In genomic region chr1:86104606-86105532, GRCh38 we compare ENCODE assay signal across 2 cellular contexts.
TF ChIP-seq lines count a peak whose summit lies in the region.

No MANE protein-coding gene starts in this region.

TF ChIP-seq in WTC11, 78 proteins besides CTCF, POLR2A, EP300 and RAD21 (continues in another document):
- TF ChIP-seq, protein P1, sequence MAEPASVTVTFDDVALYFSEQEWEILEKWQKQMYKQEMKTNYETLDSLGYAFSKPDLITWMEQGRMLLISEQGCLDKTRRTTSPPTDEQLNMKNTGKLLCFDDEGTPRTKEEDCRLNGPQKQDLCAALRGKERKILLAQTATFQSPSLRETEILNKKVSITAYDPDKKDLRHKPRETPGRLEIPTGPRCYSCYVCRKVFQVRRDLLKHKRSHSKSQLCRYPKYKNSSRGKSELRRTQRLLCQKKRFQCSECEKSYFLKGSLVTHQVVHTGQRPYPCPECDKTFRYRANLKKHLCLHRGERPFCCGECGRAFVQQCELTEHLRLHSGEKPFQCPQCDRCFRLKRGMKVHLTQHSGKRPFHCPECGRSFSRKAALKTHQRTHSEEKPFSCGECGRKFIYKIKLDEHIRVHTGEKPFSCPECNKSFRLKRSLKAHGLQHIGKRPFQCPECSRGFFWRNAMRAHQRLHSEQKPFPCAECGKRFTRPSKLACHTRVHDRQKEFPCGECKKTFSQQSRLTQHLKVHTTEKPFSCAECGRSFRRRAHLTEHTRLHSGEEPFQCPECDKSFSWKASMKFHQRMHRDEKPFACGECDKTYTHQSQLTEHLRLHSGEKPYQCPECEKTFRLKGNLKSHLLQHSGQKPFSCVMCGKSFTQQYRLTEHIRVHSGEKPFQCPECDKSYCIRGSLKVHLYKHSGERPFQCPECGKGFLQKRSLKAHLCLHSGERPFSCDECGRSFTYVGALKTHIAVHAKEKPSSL (CRISPR knock-in tag; conservative IDR thresholded peaks at IDR 0.05) = no peak
- TF ChIP-seq, protein P2, sequence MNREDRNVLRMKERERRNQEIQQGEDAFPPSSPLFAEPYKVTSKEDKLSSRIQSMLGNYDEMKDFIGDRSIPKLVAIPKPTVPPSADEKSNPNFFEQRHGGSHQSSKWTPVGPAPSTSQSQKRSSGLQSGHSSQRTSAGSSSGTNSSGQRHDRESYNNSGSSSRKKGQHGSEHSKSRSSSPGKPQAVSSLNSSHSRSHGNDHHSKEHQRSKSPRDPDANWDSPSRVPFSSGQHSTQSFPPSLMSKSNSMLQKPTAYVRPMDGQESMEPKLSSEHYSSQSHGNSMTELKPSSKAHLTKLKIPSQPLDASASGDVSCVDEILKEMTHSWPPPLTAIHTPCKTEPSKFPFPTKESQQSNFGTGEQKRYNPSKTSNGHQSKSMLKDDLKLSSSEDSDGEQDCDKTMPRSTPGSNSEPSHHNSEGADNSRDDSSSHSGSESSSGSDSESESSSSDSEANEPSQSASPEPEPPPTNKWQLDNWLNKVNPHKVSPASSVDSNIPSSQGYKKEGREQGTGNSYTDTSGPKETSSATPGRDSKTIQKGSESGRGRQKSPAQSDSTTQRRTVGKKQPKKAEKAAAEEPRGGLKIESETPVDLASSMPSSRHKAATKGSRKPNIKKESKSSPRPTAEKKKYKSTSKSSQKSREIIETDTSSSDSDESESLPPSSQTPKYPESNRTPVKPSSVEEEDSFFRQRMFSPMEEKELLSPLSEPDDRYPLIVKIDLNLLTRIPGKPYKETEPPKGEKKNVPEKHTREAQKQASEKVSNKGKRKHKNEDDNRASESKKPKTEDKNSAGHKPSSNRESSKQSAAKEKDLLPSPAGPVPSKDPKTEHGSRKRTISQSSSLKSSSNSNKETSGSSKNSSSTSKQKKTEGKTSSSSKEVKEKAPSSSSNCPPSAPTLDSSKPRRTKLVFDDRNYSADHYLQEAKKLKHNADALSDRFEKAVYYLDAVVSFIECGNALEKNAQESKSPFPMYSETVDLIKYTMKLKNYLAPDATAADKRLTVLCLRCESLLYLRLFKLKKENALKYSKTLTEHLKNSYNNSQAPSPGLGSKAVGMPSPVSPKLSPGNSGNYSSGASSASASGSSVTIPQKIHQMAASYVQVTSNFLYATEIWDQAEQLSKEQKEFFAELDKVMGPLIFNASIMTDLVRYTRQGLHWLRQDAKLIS (CRISPR knock-in tag; IDR thresholded peaks at IDR 0.05; ENCODE audit: borderline replicate concordance) = no peak
- TF ChIP-seq ZNF232 (CRISPR knock-in tag; IDR thresholded peaks at IDR 0.05) (no peak), GRHL2 (CRISPR knock-in tag; IDR thresholded peaks at IDR 0.05; ENCODE audit: insufficient replicate concordance, severe bottlenecking) (no peak), ELF4 (CRISPR knock-in tag; IDR thresholded peaks at IDR 0.05; ENCODE audit: low read depth) (no peak), USF1 (CRISPR knock-in tag; IDR thresholded peaks at IDR 0.05) (no peak), STAT6 (CRISPR knock-in tag; conservative IDR thresholded peaks at IDR 0.05; ENCODE audit: low read depth) (no peak), GTF2I (CRISPR knock-in tag; conservative IDR thresholded peaks at IDR 0.05) (no peak), FOXK1 (CRISPR knock-in tag; IDR thresholded peaks at IDR 0.05) (no peak), ZNF671 (CRISPR knock-in tag; IDR thresholded peaks at IDR 0.05) (no peak)
- TF ChIP-seq, protein P3, sequence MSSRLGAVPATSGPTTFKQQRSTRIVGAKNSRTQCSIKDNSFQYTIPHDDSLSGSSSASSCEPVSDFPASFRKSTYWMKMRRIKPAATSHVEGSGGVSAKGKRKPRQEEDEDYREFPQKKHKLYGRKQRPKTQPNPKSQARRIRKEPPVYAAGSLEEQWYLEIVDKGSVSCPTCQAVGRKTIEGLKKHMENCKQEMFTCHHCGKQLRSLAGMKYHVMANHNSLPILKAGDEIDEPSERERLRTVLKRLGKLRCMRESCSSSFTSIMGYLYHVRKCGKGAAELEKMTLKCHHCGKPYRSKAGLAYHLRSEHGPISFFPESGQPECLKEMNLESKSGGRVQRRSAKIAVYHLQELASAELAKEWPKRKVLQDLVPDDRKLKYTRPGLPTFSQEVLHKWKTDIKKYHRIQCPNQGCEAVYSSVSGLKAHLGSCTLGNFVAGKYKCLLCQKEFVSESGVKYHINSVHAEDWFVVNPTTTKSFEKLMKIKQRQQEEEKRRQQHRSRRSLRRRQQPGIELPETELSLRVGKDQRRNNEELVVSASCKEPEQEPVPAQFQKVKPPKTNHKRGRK (CRISPR knock-in tag; IDR thresholded peaks at IDR 0.05; ENCODE audit: borderline replicate concordance) = no peak
- TF ChIP-seq, protein P4, sequence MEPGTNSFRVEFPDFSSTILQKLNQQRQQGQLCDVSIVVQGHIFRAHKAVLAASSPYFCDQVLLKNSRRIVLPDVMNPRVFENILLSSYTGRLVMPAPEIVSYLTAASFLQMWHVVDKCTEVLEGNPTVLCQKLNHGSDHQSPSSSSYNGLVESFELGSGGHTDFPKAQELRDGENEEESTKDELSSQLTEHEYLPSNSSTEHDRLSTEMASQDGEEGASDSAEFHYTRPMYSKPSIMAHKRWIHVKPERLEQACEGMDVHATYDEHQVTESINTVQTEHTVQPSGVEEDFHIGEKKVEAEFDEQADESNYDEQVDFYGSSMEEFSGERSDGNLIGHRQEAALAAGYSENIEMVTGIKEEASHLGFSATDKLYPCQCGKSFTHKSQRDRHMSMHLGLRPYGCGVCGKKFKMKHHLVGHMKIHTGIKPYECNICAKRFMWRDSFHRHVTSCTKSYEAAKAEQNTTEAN (CRISPR knock-in tag; IDR thresholded peaks at IDR 0.05) = no peak

TF ChIP-seq in HepG2, 621 proteins besides CTCF, POLR2A, EP300 and RAD21 (continued from another document):
- TF ChIP-seq, protein P5, sequence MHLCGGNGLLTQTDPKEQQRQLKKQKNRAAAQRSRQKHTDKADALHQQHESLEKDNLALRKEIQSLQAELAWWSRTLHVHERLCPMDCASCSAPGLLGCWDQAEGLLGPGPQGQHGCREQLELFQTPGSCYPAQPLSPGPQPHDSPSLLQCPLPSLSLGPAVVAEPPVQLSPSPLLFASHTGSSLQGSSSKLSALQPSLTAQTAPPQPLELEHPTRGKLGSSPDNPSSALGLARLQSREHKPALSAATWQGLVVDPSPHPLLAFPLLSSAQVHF (CRISPR knock-in tag; IDR thresholded peaks at IDR 0.05) = no peak
- TF ChIP-seq MYC (CRISPR knock-in tag; IDR thresholded peaks at IDR 0.05; ENCODE audit: borderline replicate concordance) (no peak), ZNF260 (CRISPR knock-in tag; IDR thresholded peaks at IDR 0.05; ENCODE audit: borderline replicate concordance, low read depth) (no peak)
- TF ChIP-seq, protein P6, sequence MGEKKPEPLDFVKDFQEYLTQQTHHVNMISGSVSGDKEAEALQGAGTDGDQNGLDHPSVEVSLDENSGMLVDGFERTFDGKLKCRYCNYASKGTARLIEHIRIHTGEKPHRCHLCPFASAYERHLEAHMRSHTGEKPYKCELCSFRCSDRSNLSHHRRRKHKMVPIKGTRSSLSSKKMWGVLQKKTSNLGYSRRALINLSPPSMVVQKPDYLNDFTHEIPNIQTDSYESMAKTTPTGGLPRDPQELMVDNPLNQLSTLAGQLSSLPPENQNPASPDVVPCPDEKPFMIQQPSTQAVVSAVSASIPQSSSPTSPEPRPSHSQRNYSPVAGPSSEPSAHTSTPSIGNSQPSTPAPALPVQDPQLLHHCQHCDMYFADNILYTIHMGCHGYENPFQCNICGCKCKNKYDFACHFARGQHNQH (CRISPR knock-in tag; IDR thresholded peaks at IDR 0.05) = no peak
TF ChIP-seq in HepG2: peak in this region for 0.
